Comparison of ENCODE assay signal across 1 cellular context in genomic region chr20:3731944-3732326, GRCh38.
A peak's percentile ranks its signal among the peaks of the same experiment; 100 is the strongest.
TF ChIP-seq lines count a peak whose summit lies in the region.

No MANE protein-coding gene starts in this region.

TF ChIP-seq in H1, 55 proteins besides CTCF, POLR2A, EP300 and RAD21:
- TF ChIP-seq BCL11A (IDR thresholded peaks at IDR 0.05; ENCODE audit: low read depth in 2 of 2, low read length in 2 of 2): no peak
- TF ChIP-seq TAF7 (optimal IDR thresholded peaks at IDR 0.05; ENCODE audit: borderline replicate concordance, low read depth, low read length): no peak
- TF ChIP-seq, protein P1, sequence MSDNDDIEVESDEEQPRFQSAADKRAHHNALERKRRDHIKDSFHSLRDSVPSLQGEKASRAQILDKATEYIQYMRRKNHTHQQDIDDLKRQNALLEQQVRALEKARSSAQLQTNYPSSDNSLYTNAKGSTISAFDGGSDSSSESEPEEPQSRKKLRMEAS (IDR thresholded peaks at IDR 0.05): no peak
- no peak for TF ChIP-seq CREB1 (IDR thresholded peaks at IDR 0.05)
- TF ChIP-seq ASH2L (IDR thresholded peaks at IDR 0.05; ENCODE audit: low read length): peak; percentile 35
